In the genomic region with DNA sequence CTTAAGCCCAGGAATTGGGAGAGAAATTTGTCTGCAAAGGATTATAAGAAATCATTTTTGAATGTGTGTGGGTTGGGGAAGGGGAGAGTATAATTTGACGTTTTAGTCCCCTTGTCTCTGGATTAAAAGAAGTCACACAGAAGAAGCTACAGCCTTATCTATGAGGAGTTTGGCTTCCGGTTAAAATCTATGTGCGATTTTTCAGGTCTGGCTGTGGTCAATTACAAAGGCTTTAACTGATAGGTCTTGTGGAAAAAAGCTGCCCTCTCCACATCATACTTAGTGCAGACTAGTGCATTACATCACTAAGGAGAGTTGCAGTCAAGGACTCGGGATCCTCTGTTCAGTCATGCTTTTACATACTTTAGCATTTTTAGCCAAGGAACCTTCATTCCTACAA, we compare ENCODE assay signal across 8 cellular contexts.
"Had no signal": no experiment of that assay in that cellular context is flagged by ENCODE, and none has a peak within 500 bp of the region (broad histone marks: within the 10 kb centered on the region; RNA-seq: fewer than 3 reads in every experiment).

No MANE protein-coding gene starts in this region.

- DNase-seq: H9, HCEC 1CT, KBM-7 had no signal

- H3K27ac ChIP-seq: HL-60 had no signal

- H2AFZ ChIP-seq: GM23338 had no signal

- ATAC-seq: GM23338, HepG2 had no signal

- H3K4me3 ChIP-seq: GM23338 had no signal

- H3K4me2 ChIP-seq: GM23338 had no signal

- FAIRE-seq: H1, H54, HepG2 had no signal
